Comparison of ENCODE assay signal across 8 cellular contexts in the genomic region with DNA sequence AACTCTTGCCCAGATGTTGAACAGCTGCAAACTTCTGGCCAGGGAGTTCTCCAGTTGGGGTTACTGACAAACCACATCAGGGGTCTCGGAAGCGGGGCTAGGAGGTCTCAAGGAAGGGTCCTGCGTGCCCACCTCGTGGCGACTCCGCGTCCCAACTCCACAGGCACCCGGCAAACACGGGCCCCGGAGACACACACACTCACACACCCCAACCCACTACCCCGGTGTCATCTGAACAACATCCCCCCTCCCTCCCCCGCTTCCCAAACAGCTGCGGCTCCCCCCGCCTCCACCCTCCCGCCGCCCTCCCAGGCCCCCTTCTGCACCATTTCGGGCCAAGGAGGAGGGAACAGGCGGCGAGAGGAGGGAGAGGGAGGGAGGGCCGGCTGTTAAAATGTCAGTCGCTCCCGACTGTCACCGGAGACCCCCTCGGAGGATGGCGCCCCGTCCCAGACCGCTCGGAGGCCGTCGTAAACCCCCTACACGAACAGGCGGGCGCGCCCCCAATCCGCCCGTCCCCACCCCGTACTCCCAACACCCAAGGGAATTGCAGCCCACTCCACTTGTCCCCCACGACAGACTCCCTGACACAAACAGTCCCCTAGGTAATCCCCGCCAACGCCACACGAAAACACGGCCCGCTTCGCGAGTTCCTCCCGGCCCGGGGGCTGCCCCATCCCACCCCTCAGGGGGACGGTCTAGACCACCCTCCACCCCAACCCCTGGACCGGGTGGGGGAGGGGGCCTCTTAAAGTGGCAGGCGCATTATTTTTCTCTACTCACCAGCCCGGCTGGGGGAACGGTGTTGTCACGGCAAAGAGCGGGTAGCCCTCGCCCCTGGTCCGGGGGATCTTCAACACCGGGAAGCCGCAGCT. TPM values are rescaled to one million over a fixed set of nuclear protein-coding genes. Genes with fewer than 3 reads are reported as not detected.
DNase-seq lines count a peak whose midpoint lies in the region; ATAC-seq and TF ChIP-seq lines count a peak whose summit lies in the region.

No MANE protein-coding gene starts in this region.

- peak overlapping the region; percentile 88 for H3K4me3 ChIP-seq in SJSA1
- H3K4me3 ChIP-seq in brain microvascular endothelial cell (ENCODE audit: low read depth, low read length), result peak overlapping the region; percentile 95
- peak overlapping the region; percentile 87 for H3K4me3 ChIP-seq in iPS-20b (ENCODE audit: low read length)
- H3K4me3 ChIP-seq in spleen, result peak overlapping the region; percentile 69 to 97 (median 88)

- intact Hi-C loops in spleen (cut with DNase I; ENCODE audit: low total_unique reads), result no loop called here

- CTCF ChIA-PET in HEK293T (lab: Yijun Ruan, JAX), result interaction anchor here (0.6 to 2.4 kb wide), 3 partner anchors 17 to 19 kb away, joined by 3 to 17 read pairs (median 7); no protein-coding TSS in a partner anchor

- H3K27me3 ChIP-seq in SJSA1 (replicated peaks), result no peaks in the 10 kb centered on the region
- no peaks in the 10 kb centered on the region for H3K27me3 ChIP-seq in brain microvascular endothelial cell (replicated peaks)
- no peaks in the 10 kb centered on the region; the same call in 1 of the 2 replicates for H3K27me3 ChIP-seq in iPS-20b (ENCODE audit: insufficient read depth, low read length)
- H3K27me3 ChIP-seq in spleen (replicated peaks in 1 of 7), result no peaks in the 10 kb centered on the region

- DNase-seq in C1 segment of cervical spinal cord (lab: John Stamatoyannopoulos, UW), result peak in 10 of 14 donors; percentile 35 to 82 (median 71)
- peak; percentile 56 for DNase-seq in HEK293T (ENCODE audit: extremely low spot score)
- DNase-seq in SJSA1 (ENCODE audit: low read depth in 1 of 2, low spot score in 2 of 2), result peak in 1 of 2 experiments; percentile 17
- no peak for DNase-seq in brain microvascular endothelial cell
- DNase-seq in spleen, result peak; percentile 93

- H3K36me3 ChIP-seq in SJSA1 (peaks cover 6% of the 10 kb centered on the region), brain microvascular endothelial cell (replicated peaks) (no peaks in the 10 kb centered on the region), iPS-20b (ENCODE audit: insufficient read depth, low read depth, low read length) (no peaks in the 10 kb centered on the region), spleen (peaks cover 0 to 6% (median 2%) of the 10 kb centered on the region in 6 donors)

- no peak for TF ChIP-seq POLR2A in spleen (IDR thresholded peaks at IDR 0.05)

- H3K4me1 ChIP-seq in SJSA1 (replicated peaks) (peaks cover 63% of the 10 kb centered on the region), iPS-20b (ENCODE audit: insufficient read depth, low read length) (peaks cover 44% of the 10 kb centered on the region), spleen (peaks cover 75 to 88% (median 81%) of the 10 kb centered on the region in 6 donors)

- peak overlapping the region; percentile 80; the same call in 1 of the 2 replicates for H3K9ac ChIP-seq in iPS-20b (ENCODE audit: low read depth, low read length)

- 0 to 1% (median 0%) methylated on average over 32 to 58 of the region's 58 CpGs for WGBS in spleen, 5 donors

- ATAC-seq in GM21576 (IDR thresholded peaks at IDR 0.05; ENCODE audit: unreplicated experiment) (no peak), GM18873 (IDR thresholded peaks at IDR 0.05; ENCODE audit: low FRiP score, unreplicated experiment) (no peak)

- TF ChIP-seq CTCF in brain microvascular endothelial cell (IDR thresholded peaks at IDR 0.05; ENCODE audit: low read depth, low read length, missing control alignments) (no peak), spleen (IDR thresholded peaks at IDR 0.05 in 8 of 11, conservative IDR thresholded peaks at IDR 0.05 in 3 of 11) (no peak)

- H3K27ac ChIP-seq in SJSA1, result peak overlapping the region; percentile 99
- peak overlapping the region; percentile 98 for H3K27ac ChIP-seq in brain microvascular endothelial cell
- H3K27ac ChIP-seq in iPS-20b (ENCODE audit: low read length), result no peak overlapping the region
- H3K27ac ChIP-seq in spleen, result peak overlapping the region; percentile 99 to 100 (median 100)

- in situ Hi-C loops in brain microvascular endothelial cell (cut with HindIII; ENCODE audit: low pct_ligation_motif_present, low sequenced_read_pairs), result no loop called here

- H3K9me3 ChIP-seq in SJSA1 (replicated peaks) (no peaks in the 10 kb centered on the region), iPS-20b (ENCODE audit: insufficient read depth, low read depth, low read length) (no peaks in the 10 kb centered on the region), spleen (no peaks in the 10 kb centered on the region)

- POLR2A ChIA-PET in HEK293T (lab: Yijun Ruan, JAX), result interaction anchor here (0.7 to 6.8 kb wide), 19 partner anchors 9 to 125 kb away, joined by 3 to 64 read pairs (median 6); a partner anchor contains a TSS

TF ChIP-seq in HEK293T, 16 proteins besides CTCF, POLR2A, EP300 and RAD21:
- TF ChIP-seq TARDBP (IDR thresholded peaks at IDR 0.05) (no peak), LEF1 (IDR thresholded peaks at IDR 0.05; ENCODE audit: borderline replicate concordance) (0 out of 2 replicates have a peak, but pooled peaks have one; percentile 60), NFRKB (IDR thresholded peaks at IDR 0.05) (no peak), L3MBTL2 (conservative IDR thresholded peaks at IDR 0.05) (peak; percentile 36)
- TF ChIP-seq, protein P1, sequence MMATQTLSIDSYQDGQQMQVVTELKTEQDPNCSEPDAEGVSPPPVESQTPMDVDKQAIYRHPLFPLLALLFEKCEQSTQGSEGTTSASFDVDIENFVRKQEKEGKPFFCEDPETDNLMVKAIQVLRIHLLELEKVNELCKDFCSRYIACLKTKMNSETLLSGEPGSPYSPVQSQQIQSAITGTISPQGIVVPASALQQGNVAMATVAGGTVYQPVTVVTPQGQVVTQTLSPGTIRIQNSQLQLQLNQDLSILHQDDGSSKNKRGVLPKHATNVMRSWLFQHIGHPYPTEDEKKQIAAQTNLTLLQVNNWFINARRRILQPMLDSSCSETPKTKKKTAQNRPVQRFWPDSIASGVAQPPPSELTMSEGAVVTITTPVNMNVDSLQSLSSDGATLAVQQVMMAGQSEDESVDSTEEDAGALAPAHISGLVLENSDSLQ (IDR thresholded peaks at IDR 0.05), result peak; percentile 81

RNA-seq across cellular contexts. Expression of a gene that starts 0.6 kb away (rescaled TPM):
- total RNA-seq in SJSA1 (2014; rRNA removed; shearing (Covaris generic)), result 7.0 and 9.8 TPM in 2 replicates
- total RNA-seq in spleen, result 100 to 1,000 TPM in 1 of 7 donors, 10 to 100 TPM in 6; 56.0 to 103 (median 71.4) TPM
- 10 to 100 TPM in 1 of 3 donors, 1 to 10 TPM in 2; 7.4 to 22.5 (median 7.6) TPM for polyA plus RNA-seq in spleen
